Comparison of ENCODE assay signal across 10 cellular contexts in the genomic region with DNA sequence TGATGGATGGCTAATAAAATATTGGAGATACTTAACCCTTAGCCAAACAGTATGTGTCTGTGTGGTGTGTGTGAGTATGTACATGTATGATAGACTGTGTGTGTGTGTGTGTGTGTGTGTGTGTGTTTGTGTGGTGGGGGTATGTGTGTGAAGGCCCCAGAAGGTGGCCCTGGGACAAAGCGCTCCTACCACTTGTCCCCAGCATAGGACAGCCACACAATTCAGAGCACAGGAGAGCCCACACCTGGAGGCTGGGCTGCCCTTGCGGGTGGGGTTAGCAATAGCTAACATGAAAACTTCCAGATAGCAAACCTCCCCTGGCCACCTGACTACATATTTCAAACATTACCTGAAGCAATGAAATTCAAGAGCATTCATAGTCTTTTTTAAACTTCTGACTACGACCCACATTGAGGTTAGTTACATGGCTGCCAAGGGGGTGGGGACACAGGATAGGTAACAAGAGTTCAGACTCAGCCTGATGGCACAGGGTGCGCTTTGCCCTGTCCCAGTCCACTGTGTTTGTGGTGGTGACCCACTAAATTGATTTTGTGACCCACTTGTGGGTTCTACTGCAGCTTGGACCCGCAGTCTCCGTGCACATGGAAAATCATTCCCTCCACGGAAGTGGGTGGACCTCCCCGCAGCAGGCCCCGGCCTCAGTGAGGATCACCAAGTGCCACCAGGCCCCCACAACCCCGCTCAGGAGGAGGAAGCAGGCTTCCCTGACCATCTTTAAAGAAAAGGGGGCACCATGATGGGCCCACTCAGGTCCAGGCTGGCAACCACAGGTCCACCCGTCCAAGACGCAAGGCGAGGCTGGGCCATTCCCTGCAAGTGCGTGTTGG. TPM values are rescaled to one million over a fixed set of nuclear protein-coding genes. Genes with fewer than 3 reads are reported as not detected.
DNase-seq lines count a peak whose midpoint lies in the region; ATAC-seq and TF ChIP-seq lines count a peak whose summit lies in the region.
"Had no signal": no experiment of that assay in that cellular context is flagged by ENCODE, and none has a peak within 500 bp of the region (broad histone marks: within the 10 kb centered on the region; RNA-seq: fewer than 3 reads in every experiment).

No MANE protein-coding gene starts in this region.

- no peak for TF ChIP-seq CTCF in testis (IDR thresholded peaks at IDR 0.05)

- intact Hi-C loops in testis (cut with DNase I; ENCODE audit: low total_unique reads), result no loop called here

- no peaks in the 10 kb centered on the region for H3K36me3 ChIP-seq in ectodermal cell (ENCODE audit: control insufficient read depth, insufficient read depth, low read length)
- H3K36me3 ChIP-seq in muscle layer of duodenum (ENCODE audit: control insufficient read depth in 1 of 2, insufficient read depth in 2 of 2, low read length in 2 of 2), result no peaks in the 10 kb centered on the region
- H3K36me3 ChIP-seq in testis (ENCODE audit: low read depth, missing control alignments), result no peaks in the 10 kb centered on the region

- no peak for ATAC-seq in activated naive CD4-positive, alpha-beta T cell treated with anti-CD3 and anti-CD28 coated beads, Interleukin-2, amount 50 U/mL, for 72 hours
- no peak for ATAC-seq in HG02798 (IDR thresholded peaks at IDR 0.05; ENCODE audit: poor library complexity, unreplicated experiment)
- no peak for ATAC-seq in HG03139 (IDR thresholded peaks at IDR 0.05; ENCODE audit: unreplicated experiment)

- no peaks in the 10 kb centered on the region for H3K27me3 Mint-ChIP-seq in activated naive CD4-positive, alpha-beta T cell treated with anti-CD3 and anti-CD28 coated beads, Interleukin-2, amount 10 ng/mL, durations not matched to agents 7 days and 5 days

- H3K4me3 ChIP-seq in ectodermal cell (ENCODE audit: insufficient read depth, low read depth, low read length) (peak overlapping the region; percentile 40), muscle layer of duodenum (ENCODE audit: low read depth in 1 of 2, low read length in 2 of 2) (peak overlapping the region; percentile 7 to 68), testis (peak overlapping the region; percentile 31 to 56)
- H3K4me3 ChIP-seq: SK-N-MC had no signal

- H3K9me3 ChIP-seq in ectodermal cell (ENCODE audit: control insufficient read depth, low read length) (no peaks in the 10 kb centered on the region), muscle layer of duodenum (ENCODE audit: control insufficient read depth in 1 of 2, low read length in 2 of 2) (no peaks in the 10 kb centered on the region), testis (no peaks in the 10 kb centered on the region)

- H3K27ac ChIP-seq in ectodermal cell (ENCODE audit: insufficient read depth, low read depth, low read length, poor library complexity, severe bottlenecking), result no peak overlapping the region
- H3K27ac ChIP-seq in muscle layer of duodenum (ENCODE audit: low read length), result no peak overlapping the region
- no peak overlapping the region for H3K27ac ChIP-seq in testis
- H3K27ac ChIP-seq: SK-N-MC had no signal

- no peaks in the 10 kb centered on the region for H3K9me3 Mint-ChIP-seq in activated naive CD4-positive, alpha-beta T cell treated with anti-CD3 and anti-CD28 coated beads, Interleukin-2, amount 10 ng/mL, durations not matched to agents 7 days and 5 days
- H3K9me3 Mint-ChIP-seq in activated naive CD4-positive, alpha-beta T cell treated with anti-CD3 and anti-CD28 coated beads, Interleukin-2, amount 50 U/mL, for 72 hours, result no peaks in the 10 kb centered on the region

- peak overlapping the region; percentile 35 for H3K4me3 Mint-ChIP-seq in activated naive CD4-positive, alpha-beta T cell treated with anti-CD3 and anti-CD28 coated beads, Interleukin-2, amount 10 ng/mL, durations not matched to agents 7 days and 5 days

- H3K27ac Mint-ChIP-seq in activated naive CD4-positive, alpha-beta T cell treated with anti-CD3 and anti-CD28 coated beads, Interleukin-2, amount 10 ng/mL, durations not matched to agents 7 days and 5 days, result no peak overlapping the region
- H3K27ac Mint-ChIP-seq in activated naive CD4-positive, alpha-beta T cell treated with anti-CD3 and anti-CD28 coated beads, Interleukin-2, amount 50 U/mL, for 72 hours, result peak overlapping the region in 1 of 2 donors; percentile 77

- H3K4me1 ChIP-seq in ectodermal cell (ENCODE audit: control insufficient read depth, insufficient read depth, low read length) (peaks cover 4% of the 10 kb centered on the region), muscle layer of duodenum (ENCODE audit: control insufficient read depth in 1 of 2, insufficient read depth in 2 of 2, low read length in 2 of 2) (peaks cover 10 to 26% of the 10 kb centered on the region in 2 donors), testis (peaks cover 20% of the 10 kb centered on the region)

- H3K36me3 Mint-ChIP-seq in activated naive CD4-positive, alpha-beta T cell treated with anti-CD3 and anti-CD28 coated beads, Interleukin-2, amount 10 ng/mL, durations not matched to agents 7 days and 5 days, result peaks cover 10% of the 10 kb centered on the region
- H3K36me3 Mint-ChIP-seq in activated naive CD4-positive, alpha-beta T cell treated with anti-CD3 and anti-CD28 coated beads, Interleukin-2, amount 50 U/mL, for 72 hours, result peaks cover 4 to 14% of the 10 kb centered on the region in 2 donors

- no peak for TF ChIP-seq POLR2A in testis (IDR thresholded peaks at IDR 0.05)

- peaks cover 43% of the 10 kb centered on the region for H3K27me3 ChIP-seq in ectodermal cell (ENCODE audit: control insufficient read depth, insufficient read depth, low read length, poor library complexity, severe bottlenecking)
- H3K27me3 ChIP-seq in muscle layer of duodenum (ENCODE audit: low read depth, low read length), result no peaks in the 10 kb centered on the region
- H3K27me3 ChIP-seq in testis, result no peaks in the 10 kb centered on the region

- CTCF ChIA-PET in activated naive CD4-positive, alpha-beta T cell treated with anti-CD3 and anti-CD28 coated beads, Interleukin-2, amount 10 ng/mL, durations not matched to agents 7 days and 5 days (lab: Charles Lee), result interaction anchor here (0.7 kb wide), 1 partner anchor 264 kb away, joined by 3 read pairs; no protein-coding TSS in a partner anchor

- 92% methylated on average over 14 of the region's 14 CpGs for WGBS in ectodermal cell, 2 experiments
- 63 to 67% methylated on average over 8 to 13 of the region's 14 CpGs for WGBS in testis, 2 donors

- peaks cover 10% of the 10 kb centered on the region for H3K4me1 Mint-ChIP-seq in activated naive CD4-positive, alpha-beta T cell treated with anti-CD3 and anti-CD28 coated beads, Interleukin-2, amount 10 ng/mL, durations not matched to agents 7 days and 5 days

- no peak for DNase-seq in activated naive CD4-positive, alpha-beta T cell treated with anti-CD3 and anti-CD28 coated beads, Interleukin-2, amount 10 ng/mL, durations not matched to agents 7 days and 5 days
- DNase-seq in activated naive CD4-positive, alpha-beta T cell treated with anti-CD3 and anti-CD28 coated beads, Interleukin-2, amount 50 U/mL, for 72 hours (ENCODE audit: low spot score in 2 of 2), result no peak
- DNase-seq in testis, result no peak
- DNase-seq in UCSD-AML1 (lab: John Stamatoyannopoulos, UW; ENCODE audit: unreplicated experiment), result no peak
- DNase-seq: dermis blood vessel endothelial cell had no signal

RNA-seq across cellular contexts. Expression of gene ZC3H12D, which starts 34.8 kb away (rescaled TPM):
- total RNA-seq in activated naive CD4-positive, alpha-beta T cell treated with anti-CD3 and anti-CD28 coated beads, Interleukin-2, amount 50 U/mL, for 72 hours, result 100 to 1,000 TPM in 1 of 2 donors, 10 to 100 TPM in 1; 87.1 to 186 TPM
- not detected for polyA plus RNA-seq in ectodermal cell (2013, experiment 1 of 4)
- polyA plus RNA-seq in ectodermal cell (2013, experiment 2 of 4), result 0.05 TPM
- polyA plus RNA-seq in ectodermal cell (2013, experiment 3 of 4), result 0.11 TPM
- 0.04 TPM for polyA plus RNA-seq in ectodermal cell (2013, experiment 4 of 4)
- total RNA-seq in testis, result 1 to 10 TPM; 1.4 to 2.1 TPM
- 0.61 TPM for polyA plus RNA-seq in testis (ENCODE audit: insufficient read depth, low read depth, low replicate concordance)

RNA-seq across cellular contexts. Expression of gene SUMO4, which starts 50.0 kb away (rescaled TPM):
- total RNA-seq in activated naive CD4-positive, alpha-beta T cell treated with anti-CD3 and anti-CD28 coated beads, Interleukin-2, amount 50 U/mL, for 72 hours, result 10 to 100 TPM in 1 of 2 donors, 1 to 10 TPM in 1; 10.0 to 11.2 TPM
- polyA plus RNA-seq in ectodermal cell (2013, experiment 1 of 4), result not detected
- 0.43 TPM for polyA plus RNA-seq in ectodermal cell (2013, experiment 2 of 4)
- polyA plus RNA-seq in ectodermal cell (2013, experiment 3 of 4), result 0.27 TPM
- 0.28 TPM for polyA plus RNA-seq in ectodermal cell (2013, experiment 4 of 4)
- 1 to 10 TPM; 4.6 to 6.3 TPM for total RNA-seq in testis
- not detected for polyA plus RNA-seq in testis (ENCODE audit: insufficient read depth, low read depth, low replicate concordance)

Comparison
In these comparisons a context has a peak if more than half of its experiments do, and no peak if none do; other contexts are left out.
1. RNA of gene ZC3H12D, which starts 34.8 kb away (total RNA-seq): 87.1 to 186 TPM in activated naive CD4-positive, alpha-beta T cell treated with anti-CD3 and anti-CD28 coated beads, Interleukin-2, amount 50 U/mL, for 72 hours; 1.4 to 2.1 TPM in testis; every median in the first group is over 10 times any median in the second.
2. Peak in every context shown above with its lines, with median percentiles within 50 percentile points of each other: H3K4me3 ChIP-seq.